8 cellular contexts compared by ENCODE assay signal in genomic region chr18:9913526-9914333, GRCh38.
DNase-seq lines count a peak whose midpoint lies in the region; ATAC-seq and TF ChIP-seq lines count a peak whose summit lies in the region.

TSS of gene VAPA (plus strand) at chr18:9914016. CDS start at chr18:9914257, 241 bp downstream.

- no peak for TF ChIP-seq CTCF in GM10266 (IDR thresholded peaks at IDR 0.05; ENCODE audit: control insufficient read depth, insufficient read depth, low read depth, missing control alignments)

- H3K4me1 Mint-ChIP-seq in activated naive CD4-positive, alpha-beta T cell treated with anti-CD3 and anti-CD28 coated beads, Interleukin-2, amount 50 U/mL, for 24 hours, result peaks cover 29% of the 10 kb centered on the region

- H3K36me3 Mint-ChIP-seq in activated naive CD4-positive, alpha-beta T cell treated with anti-CD3 and anti-CD28 coated beads, Interleukin-2, amount 50 U/mL, for 24 hours, result no peaks in the 10 kb centered on the region

- peak within 1 kb of the TSS; percentile 97 for H3K4me3 Mint-ChIP-seq in activated naive CD4-positive, alpha-beta T cell treated with anti-CD3 and anti-CD28 coated beads, Interleukin-2, amount 50 U/mL, for 24 hours

- H3K27me3 Mint-ChIP-seq in activated naive CD4-positive, alpha-beta T cell treated with anti-CD3 and anti-CD28 coated beads, Interleukin-2, amount 50 U/mL, for 24 hours, result no peaks in the 10 kb centered on the region

- DNase-seq in GM10266 (ENCODE audit: extremely low spot score) (peak; percentile 97), NCI-H1092 treated with DMSO at 0.1 percent for 48 hours (lab: John Stamatoyannopoulos, UW) (peak; percentile 91), globus pallidus (ENCODE audit: low spot score) (peak; percentile 96), nucleus accumbens (lab: John Stamatoyannopoulos, UW) (peak; percentile 75 to 99 (median 97)), superior temporal gyrus (ENCODE audit: extremely low spot score) (peak; percentile 98)

- no peaks in the 10 kb centered on the region for H3K9me3 Mint-ChIP-seq in activated naive CD4-positive, alpha-beta T cell treated with anti-CD3 and anti-CD28 coated beads, Interleukin-2, amount 50 U/mL, for 24 hours

- H3K27ac Mint-ChIP-seq in activated naive CD4-positive, alpha-beta T cell treated with anti-CD3 and anti-CD28 coated beads, Interleukin-2, amount 50 U/mL, for 24 hours, result peak within 1 kb of the TSS; percentile 97

- peak; percentile 74 for ATAC-seq in HG02623 (IDR thresholded peaks at IDR 0.05; ENCODE audit: unreplicated experiment)
- peak; percentile 96 for ATAC-seq in SK-N-SH treated with all-trans-retinoic acid at 6 μM for 48 hours

TF ChIP-seq in SK-N-SH treated with all-trans-retinoic acid at 6 μM for 48 hours, 23 proteins besides CTCF, POLR2A, EP300 and RAD21:
- TF ChIP-seq POU6F1 (CRISPR knock-in tag; IDR thresholded peaks at IDR 0.05; ENCODE audit: borderline replicate concordance, low read depth) (peak; percentile 35; the same call in 1 of the 2 replicates), RARB (CRISPR knock-in tag; IDR thresholded peaks at IDR 0.05) (no peak), ZC3H10 (CRISPR knock-in tag; IDR thresholded peaks at IDR 0.05) (0 out of 2 replicates have a peak, but pooled peaks have one; percentile 14), ISL1 (CRISPR knock-in tag; IDR thresholded peaks at IDR 0.05) (no peak), ZFP3 (CRISPR knock-in tag; IDR thresholded peaks at IDR 0.05) (peak; percentile 9), TSHZ2 (CRISPR knock-in tag; IDR thresholded peaks at IDR 0.05) (0 out of 2 replicates have a peak, but pooled peaks have one; percentile 10)

Comparison
In these comparisons a context has a peak if more than half of its experiments do, and no peak if none do; other contexts are left out.
1. Peak in every context shown above with its lines: DNase-seq and ATAC-seq.